Comparison of ENCODE assay signal across 22 cellular contexts in the genomic region with DNA sequence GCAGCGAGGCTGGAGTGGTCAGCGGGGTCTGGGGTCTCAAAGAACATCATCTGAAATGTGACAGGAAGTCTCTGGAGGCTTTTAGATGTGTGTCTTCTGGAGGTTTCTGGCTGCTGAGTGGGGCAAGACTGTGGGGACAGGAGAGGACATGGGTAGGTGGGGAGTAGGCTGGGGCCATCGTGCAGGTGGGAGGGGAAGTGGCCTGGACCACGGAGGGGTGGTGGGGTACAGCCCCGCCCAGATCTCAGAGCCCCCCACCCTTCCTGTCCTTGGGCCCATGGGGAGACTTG. TPM values are rescaled to one million over a fixed set of nuclear protein-coding genes. Genes with fewer than 3 reads are reported as not detected.
"Had no signal": no experiment of that assay in that cellular context is flagged by ENCODE, and none has a peak within 500 bp of the region (broad histone marks: within the 10 kb centered on the region; RNA-seq: fewer than 3 reads in every experiment).

No MANE protein-coding gene starts in this region.

- H3K27me3 Mint-ChIP-seq: stimulated activated naive CD8-positive, alpha-beta T cell treated with anti-CD3 and anti-CD28 coated beads, Interleukin-15, amount 100 ng/mL, for 72 hours had no signal

- H3K4me3 Mint-ChIP-seq: activated T-cell treated with anti-CD3 and anti-CD28 coated beads, Interleukin-2, amount 50 U/mL, for 72 hours; stimulated activated naive CD8-positive, alpha-beta T cell treated with anti-CD3 and anti-CD28 coated beads, Interleukin-15, amount 100 ng/mL, for 72 hours; T-helper 2 cell treated with Interferon-gamma antibody and Interleukin-4, amounts not matched to agents 5 μg/mL and 100 μg/mL, for 36 hours; WTC11 had no signal

- ATAC-seq: activated T-cell treated with anti-CD3 and anti-CD28 coated beads, Interleukin-2, amount 50 U/mL, for 72 hours; gastrocnemius medialis; stimulated activated naive CD8-positive, alpha-beta T cell treated with anti-CD3 and anti-CD28 coated beads, Interleukin-15, amount 100 ng/mL, for 72 hours; WTC11 had no signal

- DNase-seq: activated CD4-positive, alpha-beta T cell treated with anti-CD3 and anti-CD28 coated beads for 48 hours; activated T-cell treated with anti-CD3 and anti-CD28 coated beads, Interleukin-2, amount 50 U/mL, for 72 hours; brain microvascular endothelial cell; central memory CD4-positive, alpha-beta T cell; gastrocnemius medialis; midbrain; retina; stimulated activated CD4-positive, alpha-beta T cell treated with anti-CD3 and anti-CD28 coated beads, Interleukin-2, amount 100 ng/mL, for 24 hours; transverse colon; uterus had no signal

- H3K4me3 ChIP-seq: coronary artery, gastrocnemius medialis, suprapubic skin, transverse colon, uterus had no signal

- H3K36me3 Mint-ChIP-seq: WTC11 had no signal

- H3K27ac Mint-ChIP-seq: activated T-cell treated with anti-CD3 and anti-CD28 coated beads, Interleukin-2, amount 50 U/mL, for 72 hours; T-helper 2 cell treated with Interferon-gamma antibody and Interleukin-4, amounts not matched to agents 5 μg/mL and 100 μg/mL, for 36 hours; WTC11 had no signal

- H3K9me3 Mint-ChIP-seq: activated T-cell treated with anti-CD3 and anti-CD28 coated beads, Interleukin-2, amount 50 U/mL, for 72 hours; stimulated activated naive CD8-positive, alpha-beta T cell treated with anti-CD3 and anti-CD28 coated beads, Interleukin-15, amount 100 ng/mL, for 72 hours; T-helper 2 cell treated with Interferon-gamma antibody and Interleukin-4, amounts not matched to agents 5 μg/mL and 100 μg/mL, for 36 hours; WTC11 had no signal

- H3K9me3 ChIP-seq: gastrocnemius medialis, suprapubic skin, transverse colon, uterus had no signal

- H3K27me3 ChIP-seq: brain microvascular endothelial cell, gastrocnemius medialis, suprapubic skin, transverse colon, uterus had no signal

- H3K36me3 ChIP-seq: uterus had no signal

- H3K27ac ChIP-seq: brain microvascular endothelial cell, coronary artery, gastrocnemius medialis, suprapubic skin, transverse colon, uterus had no signal

RNA-seq across cellular contexts. Expression of a gene that starts 30.6 kb away (rescaled TPM):
- total RNA-seq: activated CD8-positive, alpha-beta memory T cell treated with anti-CD3 and anti-CD28 coated beads for 36 hours; activated T-cell treated with anti-CD3 and anti-CD28 coated beads, Interleukin-2, amount 50 U/mL, for 72 hours; aorta; gastrocnemius medialis; left lobe of liver; lung microvascular endothelial cell; omental fat pad; posterior vena cava; skeletal muscle tissue; suprapubic skin; transverse colon; uterus; WTC11 had no signal
